In genomic region chr1:6418668-6419396, GRCh38 we compare ENCODE assay signal across 9 cellular contexts. TPM values are rescaled to one million over a fixed set of nuclear protein-coding genes. Genes with fewer than 3 reads are reported as not detected.
DNase-seq lines count a peak whose midpoint lies in the region; ATAC-seq and TF ChIP-seq lines count a peak whose summit lies in the region.
"Had no signal": no experiment of that assay in that cellular context is flagged by ENCODE, and none has a peak within 500 bp of the region (broad histone marks: within the 10 kb centered on the region; RNA-seq: fewer than 3 reads in every experiment).

No MANE protein-coding gene starts in this region.

- no peaks in the 10 kb centered on the region for H3K36me3 ChIP-seq in H7 (replicated peaks; ENCODE audit: control insufficient read depth, insufficient read depth, low read length)
- H3K36me3 ChIP-seq in parathyroid adenoma (ENCODE audit: control insufficient read depth, insufficient read depth, low read length), result no peaks in the 10 kb centered on the region

- H3K9ac ChIP-seq in parathyroid adenoma, result no peak overlapping the region

- no peak overlapping the region for H3K27ac ChIP-seq in parathyroid adenoma

- peak overlapping the region; percentile 42 for H3K4me3 ChIP-seq in H7 (ENCODE audit: insufficient read depth, low read depth, low read length)
- peak overlapping the region; percentile 5 for H3K4me3 ChIP-seq in parathyroid adenoma (ENCODE audit: low read depth, low read length)

- H3K4me2 ChIP-seq in parathyroid adenoma (ENCODE audit: low read length), result no peak overlapping the region

- TF ChIP-seq CTCF in glutamatergic neuron (IDR thresholded peaks at IDR 0.05; ENCODE audit: partially characterized antibody, unreplicated experiment), result no peak
- no peak for TF ChIP-seq CTCF in parathyroid adenoma (IDR thresholded peaks at IDR 0.05)

- H3K27ac Mint-ChIP-seq in glutamatergic neuron (ENCODE audit: unreplicated experiment), result peak overlapping the region; percentile 48

- H3K9me3 Mint-ChIP-seq in glutamatergic neuron (ENCODE audit: unreplicated experiment), result peaks cover 11% of the 10 kb centered on the region

- H2AFZ ChIP-seq in parathyroid adenoma, result peak overlapping the region; percentile 22

- H3K4me1 ChIP-seq in parathyroid adenoma, result peaks cover 1% of the 10 kb centered on the region

- peak overlapping the region; percentile 82 for H3K4me3 Mint-ChIP-seq in glutamatergic neuron (ENCODE audit: unreplicated experiment)

- DNase-seq in H7 (peak; percentile 78), SW480 (ENCODE audit: low spot score) (peak; percentile 36), glutamatergic neuron (no peak), NCI-H345 (lab: John Stamatoyannopoulos, UW) (no peak), COR-L47 (lab: John Stamatoyannopoulos, UW) (no peak)
- DNase-seq: NCI-H1930 had no signal

- H3K4me1 Mint-ChIP-seq in glutamatergic neuron (ENCODE audit: low read depth, unreplicated experiment), result peaks cover 8% of the 10 kb centered on the region

- peaks cover 91% of the 10 kb centered on the region for H3K27me3 ChIP-seq in H7 (ENCODE audit: control insufficient read depth, insufficient read depth, low read length)
- H3K27me3 ChIP-seq in parathyroid adenoma (ENCODE audit: control insufficient read depth, insufficient read depth, low read length), result no peaks in the 10 kb centered on the region

- H3K36me3 Mint-ChIP-seq in glutamatergic neuron (ENCODE audit: unreplicated experiment), result no peaks in the 10 kb centered on the region

- no peak for ATAC-seq in HG02571 (IDR thresholded peaks at IDR 0.05; ENCODE audit: unreplicated experiment)
- ATAC-seq in GM18873 (IDR thresholded peaks at IDR 0.05; ENCODE audit: low FRiP score, unreplicated experiment), result no peak

- H3K27me3 Mint-ChIP-seq in glutamatergic neuron (ENCODE audit: unreplicated experiment), result peaks cover 24% of the 10 kb centered on the region

- H3K9me3 ChIP-seq in parathyroid adenoma (ENCODE audit: control insufficient read depth, low read length), result no peaks in the 10 kb centered on the region

- H3K79me2 ChIP-seq in parathyroid adenoma, result no peaks in the 10 kb centered on the region

RNA-seq across cellular contexts. Expression of gene HES2, which starts 0.9 kb away (rescaled TPM):
- total RNA-seq in H7 (2014; rRNA removed; shearing (Covaris generic)), result 0.04 and 0.62 TPM in 2 replicates
- 54.6 TPM for total RNA-seq in glutamatergic neuron (ENCODE audit: unreplicated experiment)

RNA-seq across cellular contexts. Expression of gene ESPN, which starts 5.7 kb away (rescaled TPM):
- 8.7 and 9.3 TPM in 2 replicates for total RNA-seq in H7 (2014; rRNA removed; shearing (Covaris generic))
- 25.7 TPM for total RNA-seq in glutamatergic neuron (ENCODE audit: unreplicated experiment)

RNA-seq across cellular contexts. Expression of gene ACOT7, which starts 25.3 kb away (rescaled TPM):
- total RNA-seq in H7 (2014; rRNA removed; shearing (Covaris generic)), result 68.9 and 76.3 TPM in 2 replicates
- total RNA-seq in glutamatergic neuron (ENCODE audit: unreplicated experiment), result 175 TPM

RNA-seq across cellular contexts. Expression of gene TNFRSF25, which starts 47.1 kb away (rescaled TPM):
- 5.4 and 15.7 TPM in 2 replicates for total RNA-seq in H7 (2014; rRNA removed; shearing (Covaris generic))
- total RNA-seq in glutamatergic neuron (ENCODE audit: unreplicated experiment), result 47.5 TPM

Comparison
In these comparisons a context has a peak if more than half of its experiments do, and no peak if none do; other contexts are left out.
1. DNase-seq: peak in H7 (single experiment) and SW480 (single experiment); none in glutamatergic neuron (single experiment), NCI-H345 (single experiment) and COR-L47 (single experiment).
2. RNA of gene HES2, which starts 0.9 kb away (total RNA-seq): 54.6 TPM in glutamatergic neuron (single experiment); 0.04 to 0.62 TPM in H7; every median in the first group is over 10 times any median in the second.